Comparison of ENCODE assay signal across 1 cellular context in genomic region chr18:79987566-79987965, GRCh38.
TF ChIP-seq lines count a peak whose summit lies in the region.

No MANE protein-coding gene starts in this region.

TF ChIP-seq in H1, 55 proteins besides CTCF, POLR2A, EP300 and RAD21:
- TF ChIP-seq ATF3 (IDR thresholded peaks at IDR 0.05; ENCODE audit: insufficient read depth, low read depth, low read length) (no peak), POLR2AphosphoS5 (IDR thresholded peaks at IDR 0.05; ENCODE audit: low read depth, low read length) (no peak), KDM4A (IDR thresholded peaks at IDR 0.05; ENCODE audit: low read depth, low read length, severe bottlenecking) (no peak), GTF2F1 (IDR thresholded peaks at IDR 0.05; ENCODE audit: borderline replicate concordance, low read depth, low read length) (no peak), CHD2 (IDR thresholded peaks at IDR 0.05; ENCODE audit: low read length) (no peak), CHD7 (IDR thresholded peaks at IDR 0.05; ENCODE audit: insufficient replicate concordance, low read length) (no peak), SIX5 (IDR thresholded peaks at IDR 0.05; ENCODE audit: low read depth, low read length) (no peak), TAF1 (IDR thresholded peaks at IDR 0.05; ENCODE audit: low read depth, low read length) (no peak), BRCA1 (IDR thresholded peaks at IDR 0.05; ENCODE audit: low read depth, low read length) (no peak), GABPA (IDR thresholded peaks at IDR 0.05; ENCODE audit: borderline replicate concordance, insufficient read depth, low read length) (no peak), SP2 (IDR thresholded peaks at IDR 0.05; ENCODE audit: low read length) (no peak), ATF2 (IDR thresholded peaks at IDR 0.05; ENCODE audit: low read length) (no peak), ASH2L (IDR thresholded peaks at IDR 0.05; ENCODE audit: low read length) (no peak), JUN (IDR thresholded peaks at IDR 0.05; ENCODE audit: low read depth, low read length) (no peak), EGR1 (IDR thresholded peaks at IDR 0.05; ENCODE audit: borderline replicate concordance, low read depth, low read length) (no peak), CHD1 (IDR thresholded peaks at IDR 0.05; ENCODE audit: low read depth, low read length) (no peak), TBP (IDR thresholded peaks at IDR 0.05; ENCODE audit: low read depth, low read length) (no peak), USF2 (IDR thresholded peaks at IDR 0.05; ENCODE audit: low read length) (no peak)
